2 cellular contexts compared by ENCODE assay signal in genomic region chr19:39174142-39174541, GRCh38.
TF ChIP-seq lines count a peak whose summit lies in the region.

No MANE protein-coding gene starts in this region.

TF ChIP-seq in HEK293, 187 proteins besides CTCF, POLR2A, EP300 and RAD21:
- TF ChIP-seq KLF17 (tag by site-specific recombination; IDR thresholded peaks at IDR 0.05), result peak; percentile 47; the same call in 1 of the 2 replicates
- TF ChIP-seq RBAK (tag by site-specific recombination; IDR thresholded peaks at IDR 0.05), result no peak

TF ChIP-seq in H1, 55 proteins besides CTCF, POLR2A, EP300 and RAD21:
- no peak for TF ChIP-seq SP2 (IDR thresholded peaks at IDR 0.05; ENCODE audit: low read length)
- TF ChIP-seq POLR2AphosphoS5 (IDR thresholded peaks at IDR 0.05; ENCODE audit: low read depth, low read length), result no peak
- no peak for TF ChIP-seq RBBP5 (IDR thresholded peaks at IDR 0.05; ENCODE audit: borderline replicate concordance, low read depth, low read length)
- TF ChIP-seq SIRT6 (IDR thresholded peaks at IDR 0.05; ENCODE audit: low read length), result no peak
- TF ChIP-seq KDM5A (IDR thresholded peaks at IDR 0.05; ENCODE audit: low read length), result no peak
- TF ChIP-seq NANOG (IDR thresholded peaks at IDR 0.05; ENCODE audit: insufficient read depth, low read depth, low read length, poor library complexity, severe bottlenecking), result no peak
- no peak for TF ChIP-seq RXRA (IDR thresholded peaks at IDR 0.05; ENCODE audit: insufficient read depth, low read depth, low read length)
- TF ChIP-seq SP4 (IDR thresholded peaks at IDR 0.05; ENCODE audit: low read length), result no peak
- no peak for TF ChIP-seq KDM4A (IDR thresholded peaks at IDR 0.05; ENCODE audit: low read depth, low read length, severe bottlenecking)
- TF ChIP-seq GABPA (IDR thresholded peaks at IDR 0.05; ENCODE audit: borderline replicate concordance, insufficient read depth, low read length), result no peak
